ENCODE assay signal across 15 cellular contexts in the genomic region with DNA sequence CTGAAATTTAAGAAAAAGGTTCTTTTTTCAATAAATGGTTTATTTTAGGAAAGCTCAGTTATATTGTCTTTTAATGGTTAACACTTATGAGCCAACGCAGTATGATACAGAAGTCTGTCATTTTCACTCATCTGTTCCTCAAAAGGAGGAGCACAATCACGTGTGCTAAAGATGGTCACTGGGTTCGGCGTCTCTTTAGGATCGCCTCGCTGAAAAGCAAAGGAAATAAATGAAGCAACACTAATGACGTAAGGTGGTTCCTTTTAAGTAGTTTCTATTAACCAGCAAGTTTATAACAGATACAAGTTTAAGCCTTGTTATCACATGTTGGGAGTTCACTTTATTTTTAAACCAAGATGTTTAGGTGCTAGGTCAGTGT.
"Had no signal": no experiment of that assay in that cellular context is flagged by ENCODE, and none has a peak within 500 bp of the region (broad histone marks: within the 10 kb centered on the region; RNA-seq: fewer than 3 reads in every experiment).

No MANE protein-coding gene starts in this region.

- ATAC-seq: natural killer cell treated with Interleukin-12 subunit alpha and Interleukin-12 subunit beta and Interleukin-15 and Interleukin-18, amount 100 ng/mL, for 72 hours; psoas muscle; stimulated activated naive CD8-positive, alpha-beta T cell treated with anti-CD3 and anti-CD28 coated beads, Interleukin-15, Interleukin-2, amounts not matched to agents 100 U/mL and 50 U/mL, for 24 hours had no signal

- H3K4me3 ChIP-seq: coronary artery, psoas muscle, suprapubic skin had no signal

- H3K4me1 ChIP-seq: psoas muscle, suprapubic skin had no signal

- H3K27ac ChIP-seq: coronary artery, psoas muscle, suprapubic skin had no signal

- H3K27me3 ChIP-seq: suprapubic skin had no signal

- DNase-seq: activated CD4-positive, alpha-beta T cell treated with anti-CD3 and anti-CD28 coated beads, Interleukin-2, amount 50 U/mL, for 4 hours; activated effector memory CD4-positive, alpha-beta T cell treated with Interleukin-2 at 50 U/mL for 16 hours; activated T-cell treated with anti-CD3 and anti-CD28 coated beads, Interleukin-2, amount 50 U/mL, for 24 hours; central memory CD4-positive, alpha-beta T cell; effector CD8-positive, alpha-beta T cell; hypothalamus; kidney glomerular epithelial cell; mammary epithelial cell; psoas muscle; stimulated activated CD4-positive, alpha-beta T cell treated with anti-CD3 and anti-CD28 coated beads, Interleukin-4, amount 100 ng/mL, for 1 hour; stimulated activated CD8-positive, alpha-beta memory T cell treated with anti-CD3 and anti-CD28 coated beads, Interleukin-4, amount 100 ng/mL, for 48 hours; stimulated activated naive CD8-positive, alpha-beta T cell treated with anti-CD3 and anti-CD28 coated beads, Interleukin-15, Interleukin-2, amounts not matched to agents 100 U/mL and 50 U/mL, for 24 hours had no signal
